In the genomic region with DNA sequence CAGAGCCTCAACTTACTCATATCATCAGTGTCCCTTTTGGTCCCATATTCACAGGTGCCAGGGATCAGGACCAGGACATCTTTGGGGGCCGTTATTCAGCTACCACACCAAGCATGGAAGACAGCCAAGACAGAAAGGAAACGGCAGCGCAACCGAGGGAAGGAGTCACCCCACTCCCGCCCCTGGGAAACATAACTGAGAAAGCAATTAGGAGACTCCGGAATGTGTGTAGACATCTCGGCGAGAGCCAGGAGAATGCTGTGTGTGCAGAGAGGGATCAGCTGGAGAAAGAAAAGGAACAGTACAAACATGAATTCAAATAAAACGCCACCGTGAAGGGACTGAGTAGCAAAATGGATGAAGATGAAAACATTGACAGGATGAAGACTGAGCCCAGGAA, we compare ENCODE assay signal across 16 cellular contexts. TPM values are rescaled to one million over a fixed set of nuclear protein-coding genes. Genes with fewer than 3 reads are reported as not detected.
A peak's percentile ranks its signal among the peaks of the same experiment; 100 is the strongest.
DNase-seq lines count a peak whose midpoint lies in the region; ATAC-seq and TF ChIP-seq lines count a peak whose summit lies in the region.
"Had no signal": no experiment of that assay in that cellular context is flagged by ENCODE, and none has a peak within 500 bp of the region (broad histone marks: within the 10 kb centered on the region; RNA-seq: fewer than 3 reads in every experiment).

No MANE protein-coding gene starts in this region.

- H3K27ac Mint-ChIP-seq in T-helper 2 cell treated with Interferon-gamma antibody and Interleukin-4, amounts not matched to agents 5 μg/mL and 100 μg/mL, for 36 hours, result no peak overlapping the region
- H3K27ac Mint-ChIP-seq in WTC11, result no peak overlapping the region
- H3K27ac Mint-ChIP-seq: brain, CD14-positive monocyte had no signal

- POLR2A ChIA-PET in WTC11 (lab: Charles Lee), result no interaction called here

- peaks cover 2% of the 10 kb centered on the region for H3K4me1 Mint-ChIP-seq in T-helper 2 cell treated with Interferon-gamma antibody and Interleukin-4, amounts not matched to agents 5 μg/mL and 100 μg/mL, for 36 hours (ENCODE audit: low read depth)
- peaks cover 15% of the 10 kb centered on the region for H3K4me1 Mint-ChIP-seq in WTC11

- TF ChIP-seq CTCF in WTC11 (IDR thresholded peaks at IDR 0.05), result no peak

- H3K9me3 Mint-ChIP-seq in T-helper 2 cell treated with Interferon-gamma antibody and Interleukin-4, amounts not matched to agents 5 μg/mL and 100 μg/mL, for 36 hours, result no peaks in the 10 kb centered on the region
- no peaks in the 10 kb centered on the region for H3K9me3 Mint-ChIP-seq in WTC11
- H3K9me3 Mint-ChIP-seq: brain had no signal

- H3K4me3 Mint-ChIP-seq in T-helper 2 cell treated with Interferon-gamma antibody and Interleukin-4, amounts not matched to agents 5 μg/mL and 100 μg/mL, for 36 hours, result no peak overlapping the region
- no peak overlapping the region for H3K4me3 Mint-ChIP-seq in WTC11
- H3K4me3 Mint-ChIP-seq: brain, CD14-positive monocyte had no signal

- CTCF ChIA-PET in WTC11 (lab: Charles Lee), result no interaction called here

- H3K27me3 Mint-ChIP-seq in T-helper 2 cell treated with Interferon-gamma antibody and Interleukin-4, amounts not matched to agents 5 μg/mL and 100 μg/mL, for 36 hours (ENCODE audit: low read depth), result peaks cover 29% of the 10 kb centered on the region
- peaks cover 36% of the 10 kb centered on the region for H3K27me3 Mint-ChIP-seq in WTC11 (ENCODE audit: low read depth)

- no peaks in the 10 kb centered on the region for H3K36me3 Mint-ChIP-seq in T-helper 2 cell treated with Interferon-gamma antibody and Interleukin-4, amounts not matched to agents 5 μg/mL and 100 μg/mL, for 36 hours (ENCODE audit: low read depth)
- H3K36me3 Mint-ChIP-seq in WTC11, result no peaks in the 10 kb centered on the region
- H3K36me3 Mint-ChIP-seq: brain had no signal

- ATAC-seq in HG03139 (IDR thresholded peaks at IDR 0.05; ENCODE audit: unreplicated experiment) (no peak), WTC11 (no peak)

- DNase-seq in ELR (ENCODE audit: low read depth), result peak; percentile 85
- peak; percentile 60 for DNase-seq in NCI-H226
- peak; percentile 70 for DNase-seq in dermis blood vessel endothelial cell
- DNase-seq in myocyte (ENCODE audit: low read depth), result peak; percentile 66
- no peak for DNase-seq in T-helper 2 cell treated with Interferon-gamma antibody and Interleukin-4, amounts not matched to agents 5 μg/mL and 100 μg/mL, for 36 hours (ENCODE audit: low spot score)
- DNase-seq in NCI-H187 treated with DMSO at 0.1 percent for 48 hours (lab: John Stamatoyannopoulos, UW), result no peak
- DNase-seq in WTC11 (ENCODE audit: low spot score), result no peak
- DNase-seq: activated gamma-delta T cell, Kasumi-1, NCI-H1694, NCI-H524, OCI-M1, stomach had no signal

TF ChIP-seq in WTC11, 78 proteins besides CTCF, POLR2A, EP300 and RAD21:
- TF ChIP-seq, protein P1, sequence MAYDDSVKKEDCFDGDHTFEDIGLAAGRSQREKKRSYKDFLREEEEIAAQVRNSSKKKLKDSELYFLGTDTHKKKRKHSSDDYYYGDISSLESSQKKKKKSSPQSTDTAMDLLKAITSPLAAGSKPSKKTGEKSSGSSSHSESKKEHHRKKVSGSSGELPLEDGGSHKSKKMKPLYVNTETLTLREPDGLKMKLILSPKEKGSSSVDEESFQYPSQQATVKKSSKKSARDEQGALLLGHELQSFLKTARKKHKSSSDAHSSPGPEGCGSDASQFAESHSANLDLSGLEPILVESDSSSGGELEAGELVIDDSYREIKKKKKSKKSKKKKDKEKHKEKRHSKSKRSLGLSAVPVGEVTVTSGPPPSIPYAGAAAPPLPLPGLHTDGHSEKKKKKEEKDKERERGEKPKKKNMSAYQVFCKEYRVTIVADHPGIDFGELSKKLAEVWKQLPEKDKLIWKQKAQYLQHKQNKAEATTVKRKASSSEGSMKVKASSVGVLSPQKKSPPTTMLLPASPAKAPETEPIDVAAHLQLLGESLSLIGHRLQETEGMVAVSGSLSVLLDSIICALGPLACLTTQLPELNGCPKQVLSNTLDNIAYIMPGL (CRISPR knock-in tag; IDR thresholded peaks at IDR 0.05), result no peak
- TF ChIP-seq NR2C2 (CRISPR knock-in tag; IDR thresholded peaks at IDR 0.05), result no peak
- TF ChIP-seq RELA (CRISPR knock-in tag; IDR thresholded peaks at IDR 0.05; ENCODE audit: borderline replicate concordance), result no peak
- TF ChIP-seq NFE2L1 (CRISPR knock-in tag; IDR thresholded peaks at IDR 0.05), result no peak
- TF ChIP-seq, protein P2, sequence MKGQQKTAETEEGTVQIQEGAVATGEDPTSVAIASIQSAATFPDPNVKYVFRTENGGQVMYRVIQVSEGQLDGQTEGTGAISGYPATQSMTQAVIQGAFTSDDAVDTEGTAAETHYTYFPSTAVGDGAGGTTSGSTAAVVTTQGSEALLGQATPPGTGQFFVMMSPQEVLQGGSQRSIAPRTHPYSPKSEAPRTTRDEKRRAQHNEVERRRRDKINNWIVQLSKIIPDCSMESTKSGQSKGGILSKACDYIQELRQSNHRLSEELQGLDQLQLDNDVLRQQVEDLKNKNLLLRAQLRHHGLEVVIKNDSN (CRISPR knock-in tag; IDR thresholded peaks at IDR 0.05), result no peak
- TF ChIP-seq ZNF263 (CRISPR knock-in tag; IDR thresholded peaks at IDR 0.05; ENCODE audit: low read depth), result no peak
- no peak for TF ChIP-seq FOXP1 (CRISPR knock-in tag; IDR thresholded peaks at IDR 0.05; ENCODE audit: borderline replicate concordance)
- TF ChIP-seq ESRRA (CRISPR knock-in tag; IDR thresholded peaks at IDR 0.05; ENCODE audit: borderline replicate concordance), result no peak

RNA-seq across cellular contexts. Expression of a gene that starts 13.4 kb away (rescaled TPM):
- total RNA-seq in dermis blood vessel endothelial cell, result 88.1 and 99.4 TPM in 2 replicates
- 69.7 and 114 TPM in 2 replicates for total RNA-seq in myocyte
- 69.1 TPM for polyA plus RNA-seq in myocyte (2012)
- 35.1 to 39.4 TPM (median 37.4 TPM) in 3 replicates for total RNA-seq in WTC11 (2021)

RNA-seq across cellular contexts. Expression of a gene that starts 36.7 kb away (rescaled TPM):
- total RNA-seq in dermis blood vessel endothelial cell, result 445 and 536 TPM in 2 replicates
- 565 and 642 TPM in 2 replicates for total RNA-seq in myocyte
- 278 TPM for polyA plus RNA-seq in myocyte (2012)
- 214 to 232 TPM (median 222 TPM) in 3 replicates for total RNA-seq in WTC11 (2021)

Comparison
In these comparisons a context has a peak if more than half of its experiments do, and no peak if none do; other contexts are left out.
1. DNase-seq: peak in ELR (single experiment), NCI-H226 (single experiment), dermis blood vessel endothelial cell (single experiment) and myocyte (single experiment); none in T-helper 2 cell treated with Interferon-gamma antibody and Interleukin-4, amounts not matched to agents 5 μg/mL and 100 μg/mL, for 36 hours (single experiment), NCI-H187 treated with DMSO at 0.1 percent for 48 hours (single experiment) and WTC11 (single experiment).